ENCODE assay signal across 1 cellular context in the genomic region with DNA sequence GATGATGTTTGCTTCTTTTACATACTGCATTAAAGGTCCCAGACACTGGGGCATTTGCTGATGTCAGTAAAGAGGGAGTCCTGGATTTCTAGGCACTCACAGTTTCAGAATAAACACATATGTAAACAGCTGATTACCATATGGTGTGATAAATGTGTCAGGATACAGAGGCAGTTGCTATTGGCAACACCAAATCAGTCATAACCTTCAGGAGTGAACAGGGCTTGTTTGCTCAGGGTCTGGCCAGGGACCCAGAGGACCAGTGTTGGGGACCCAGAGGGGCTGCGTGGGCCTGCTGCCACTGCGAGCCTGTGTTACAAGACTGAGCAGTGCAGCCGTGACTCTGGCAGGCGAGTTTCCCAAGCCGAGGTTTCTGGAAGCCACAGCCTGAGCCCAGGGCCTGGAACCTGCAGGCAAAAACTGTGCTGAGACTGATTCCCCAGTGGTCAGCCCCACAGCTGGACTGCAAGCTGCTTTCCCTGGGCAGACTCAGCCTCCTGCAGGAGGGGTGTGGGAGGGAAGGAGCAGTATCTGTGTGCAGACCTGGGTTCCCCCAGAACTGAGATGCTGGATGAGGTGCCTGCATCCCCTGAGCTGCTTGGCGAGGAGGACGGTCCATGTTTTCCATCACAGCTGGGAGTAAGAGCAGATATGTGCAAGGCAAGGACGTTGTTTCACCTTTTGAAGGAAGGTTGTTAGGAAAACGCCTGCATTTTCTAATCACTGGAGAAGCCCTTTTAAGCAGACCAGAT.
TF ChIP-seq lines count a peak whose summit lies in the region.

No MANE protein-coding gene starts in this region.

TF ChIP-seq in endothelial cell of umbilical vein, 7 proteins besides CTCF, POLR2A, EP300 and RAD21 (continued from another document):
- TF ChIP-seq FOS (IDR thresholded peaks at IDR 0.05; ENCODE audit: borderline replicate concordance, insufficient read depth, low read length) (no peak), POLR2AphosphoS5 (IDR thresholded peaks at IDR 0.05; ENCODE audit: insufficient read depth, low read depth, low read length) (no peak)
